8 cellular contexts compared by ENCODE assay signal in genomic region chr4:121950212-121950679, GRCh38. TPM values are rescaled to one million over a fixed set of nuclear protein-coding genes. Genes with fewer than 3 reads are reported as not detected.
DNase-seq lines count a peak whose midpoint lies in the region; TF ChIP-seq lines count a peak whose summit lies in the region.

No MANE protein-coding gene starts in this region.

- H4K20me1 ChIP-seq in H9 (ENCODE audit: control insufficient read depth, insufficient read depth, insufficient read length) (no peaks in the 10 kb centered on the region), Loucy (ENCODE audit: insufficient read depth, low read length, poor library complexity, severe bottlenecking) (no peaks in the 10 kb centered on the region)

- no peaks in the 10 kb centered on the region for H3K9me2 ChIP-seq in Loucy (replicated peaks; ENCODE audit: low read depth, low read length)

- H3K27me3 Mint-ChIP-seq in H9 (ENCODE audit: low read depth): peaks cover 96% of the 10 kb centered on the region

- peaks cover 8% of the 10 kb centered on the region in 2 experiments for H3K4me1 Mint-ChIP-seq in H9

- H3K27me3 ChIP-seq in H9 (ENCODE audit: insufficient read depth, low read length): peaks cover 32% of the 10 kb centered on the region
- H3K27me3 ChIP-seq in Loucy (ENCODE audit: insufficient read depth, low read length, poor library complexity, severe bottlenecking): no peaks in the 10 kb centered on the region
- peaks cover 0 to 20% (median 9%) of the 10 kb centered on the region in 4 donors for H3K27me3 ChIP-seq in liver (ENCODE audit: control insufficient read depth in 4 of 4, insufficient read depth in 4 of 4, low read length in 3 of 4)

- H2BK12ac ChIP-seq in H9 (ENCODE audit: insufficient read length, low read depth, low read length): no peak overlapping the region

- H2AFZ ChIP-seq in H9 (ENCODE audit: low read length): no peak overlapping the region
- no peak overlapping the region for H2AFZ ChIP-seq in Loucy (ENCODE audit: low read length)

- no peak overlapping the region for H3K18ac ChIP-seq in H9 (ENCODE audit: insufficient read length, low read depth, low read length)

- no CpG with 5 or more reads among the region's 34 CpGs for WGBS in H9 (ENCODE audit: extremely low coverage, insufficient read length, low lambda C conversion rate)
- WGBS in liver: 3% methylated on average over 34 of the region's 34 CpGs

- H2BK20ac ChIP-seq in H9 (ENCODE audit: low read depth, low read length, poor library complexity, severe bottlenecking): no peak overlapping the region

- H3K4me3 ChIP-seq in Loucy (ENCODE audit: low read length, poor library complexity, severe bottlenecking) (no peak overlapping the region), liver (ENCODE audit: low read depth in 1 of 3, low read length in 3 of 3) (peak overlapping the region in 2 of 3 donors; percentile 27 to 62)

- H3F3A ChIP-seq in Loucy (ENCODE audit: low read depth): no peaks in the 10 kb centered on the region

- H3K36me3 ChIP-seq in Loucy (ENCODE audit: insufficient read depth, low read length) (no peaks in the 10 kb centered on the region), liver (ENCODE audit: control insufficient read depth in 4 of 4, insufficient read depth in 3 of 4, low read depth in 1 of 4, low read length in 3 of 4) (no peaks in the 10 kb centered on the region)

- H3K79me2 ChIP-seq in H9 (ENCODE audit: insufficient read depth, low read length) (no peaks in the 10 kb centered on the region), Loucy (ENCODE audit: insufficient read depth, low read length) (no peaks in the 10 kb centered on the region)

- H3K4me2 ChIP-seq in H9 (ENCODE audit: insufficient read depth, insufficient read length, low read length) (peak overlapping the region; percentile 73), Loucy (ENCODE audit: low read depth, low read length, poor library complexity, severe bottlenecking) (no peak overlapping the region)

- H4K8ac ChIP-seq in H9 (replicated peaks; ENCODE audit: insufficient read length, low read depth, low read length): no peak overlapping the region

- no peak overlapping the region for H3K23ac ChIP-seq in H9 (ENCODE audit: insufficient read length, low read depth, low read length)

- no peaks in the 10 kb centered on the region for H3K4me1 ChIP-seq in H9 (ENCODE audit: insufficient read depth, low read length)
- H3K4me1 ChIP-seq in Loucy (ENCODE audit: insufficient read depth, low read length, poor library complexity, severe bottlenecking): no peaks in the 10 kb centered on the region
- peaks cover 8 to 18% (median 14%) of the 10 kb centered on the region in 4 donors for H3K4me1 ChIP-seq in liver (ENCODE audit: control insufficient read depth in 4 of 4, insufficient read depth in 4 of 4, low read length in 3 of 4)

- DNase-seq in GM10266 (ENCODE audit: extremely low spot score) (peak; percentile 89), H9 (peak; percentile 92), dedifferentiated amniotic fluid mesenchymal stem cell (ENCODE audit: extremely low spot score) (peak; percentile 58), amniotic stem cell (lab: John Stamatoyannopoulos, UW) (no peak)
- peak; percentile 78 to 89 for DNase-seq in activated CD4-positive, alpha-beta T cell treated with anti-CD3 and anti-CD28 coated beads for 24 hours (ENCODE audit: low read depth in 2 of 2)
- peak; percentile 87 to 89 for DNase-seq in stimulated activated CD4-positive, alpha-beta T cell treated with anti-CD3 and anti-CD28 coated beads, Interleukin-2, amount 100 ng/mL, for 48 hours

- H3K27ac ChIP-seq in H9 (ENCODE audit: insufficient read length, low read depth, low read length): no peak overlapping the region
- H3K27ac ChIP-seq in liver (ENCODE audit: low read depth in 1 of 2, low read length in 2 of 2): no peak overlapping the region

- no peaks in the 10 kb centered on the region for H3K9me3 ChIP-seq in H9 (ENCODE audit: control insufficient read depth, low read depth, low read length)
- H3K9me3 ChIP-seq in Loucy (ENCODE audit: insufficient read depth, low read depth, low read length): no peaks in the 10 kb centered on the region
- H3K9me3 ChIP-seq in liver (ENCODE audit: control insufficient read depth in 4 of 4, low read length in 3 of 4): no peaks in the 10 kb centered on the region

- H2BK120ac ChIP-seq in H9 (ENCODE audit: low read depth, low read length, poor library complexity, severe bottlenecking): no peak overlapping the region

- no peak overlapping the region for H2BK15ac ChIP-seq in H9 (ENCODE audit: low read depth, low read length)

- TF ChIP-seq RAD21 in liver (IDR thresholded peaks at IDR 0.05): peak; percentile 33 to 68

- H3K56ac ChIP-seq in H9 (ENCODE audit: insufficient read length, low read depth, low read length): no peak overlapping the region

- H2AK5ac ChIP-seq in H9 (ENCODE audit: insufficient read length, low read length): no peak overlapping the region

- H3K23me2 ChIP-seq in H9 (ENCODE audit: insufficient read length, low read depth, low read length, poor library complexity, severe bottlenecking): peaks cover 14% of the 10 kb centered on the region

- no peak overlapping the region for H4K91ac ChIP-seq in H9 (ENCODE audit: insufficient read length, low read depth, low read length)

- no peak overlapping the region for H3K4ac ChIP-seq in H9 (ENCODE audit: low read depth, low read length)

- H3K9me3 Mint-ChIP-seq in H9: no peaks in the 10 kb centered on the region; a peak in 1 of 5 replicates

- no peak overlapping the region for H3K14ac ChIP-seq in H9 (ENCODE audit: insufficient read depth, low read length)

- H3K79me1 ChIP-seq in H9 (ENCODE audit: insufficient read depth, low read depth, low read length, poor library complexity, severe bottlenecking): no peaks in the 10 kb centered on the region

- H3K4me3 Mint-ChIP-seq in H9: peak overlapping the region; percentile 62 to 92

- no peak overlapping the region for H2BK5ac ChIP-seq in H9 (ENCODE audit: insufficient read length, low read length)

- H3K36me3 Mint-ChIP-seq in H9 (ENCODE audit: insufficient read depth in 1 of 3, low read depth in 3 of 3): no peaks in the 10 kb centered on the region; a peak in 1 of 7 replicates

- H3K27ac Mint-ChIP-seq in H9: no peak overlapping the region

- no peak overlapping the region for H3T11ph ChIP-seq in H9 (ENCODE audit: low read length)

- TF ChIP-seq CTCF in GM10266 (IDR thresholded peaks at IDR 0.05; ENCODE audit: control insufficient read depth, insufficient read depth, low read depth, missing control alignments): peak; percentile 87
- peak; percentile 97 for TF ChIP-seq CTCF in H9 (conservative IDR thresholded peaks at IDR 0.05)
- peak; percentile 35; the same call in 1 of the 2 replicates for TF ChIP-seq CTCF in Loucy (conservative IDR thresholded peaks at IDR 0.05; ENCODE audit: low read length)
- TF ChIP-seq CTCF in liver (IDR thresholded peaks at IDR 0.05; ENCODE audit: low read depth, low read length, missing input control): peak; percentile 37

- H4K5ac ChIP-seq in H9 (ENCODE audit: insufficient read length, low read depth, low read length): no peak overlapping the region

- H3K9ac ChIP-seq in H9 (ENCODE audit: extremely low read depth, insufficient read length, low read length): peak overlapping the region; percentile 59
- H3K9ac ChIP-seq in Loucy (ENCODE audit: low read depth, low read length, poor library complexity, severe bottlenecking): no peak overlapping the region
- peak overlapping the region in 1 of 2 donors; percentile 14 for H3K9ac ChIP-seq in liver (ENCODE audit: low read depth in 1 of 2, low read length in 2 of 2)

TF ChIP-seq in liver, 16 proteins besides CTCF, POLR2A, EP300 and RAD21:
- TF ChIP-seq YY1 (IDR thresholded peaks at IDR 0.05): no peak
- TF ChIP-seq JUND (IDR thresholded peaks at IDR 0.05): no peak
- no peak for TF ChIP-seq EGR1 (IDR thresholded peaks at IDR 0.05; ENCODE audit: low read depth in 2 of 2)
- no peak for TF ChIP-seq REST (IDR thresholded peaks at IDR 0.05)
- no peak for TF ChIP-seq SP1 (IDR thresholded peaks at IDR 0.05)
- no peak for TF ChIP-seq HNF4G (IDR thresholded peaks at IDR 0.05)
- TF ChIP-seq NR2F2 (IDR thresholded peaks at IDR 0.05): peak; percentile 43
- no peak for TF ChIP-seq RXRA (IDR thresholded peaks at IDR 0.05)

RNA-seq across cellular contexts. Expression of gene TRPC3, which starts 1.6 kb away (rescaled TPM):
- total RNA-seq in H9 (2021) (0.13 and 0.18 TPM in 2 replicates), liver (under 1 TPM; 0.08 to 0.33 TPM)
- under 1 TPM; 0.06 to 0.10 TPM for polyA plus RNA-seq in liver

Comparison
In these comparisons a context has a peak if more than half of its experiments do, and no peak if none do; other contexts are left out.
1. CTCF ChIP-seq: peak in every context shown above with its lines; median percentile 97 in H9; 87 in GM10266; 37 in liver; 35 in Loucy.